Comparison of ENCODE assay signal across 1 cellular context in genomic region chr16:88322500-88322970, GRCh38.
A peak's percentile ranks its signal among the peaks of the same experiment; 100 is the strongest.
TF ChIP-seq lines count a peak whose summit lies in the region.

No MANE protein-coding gene starts in this region.

TF ChIP-seq in K562, 482 proteins besides CTCF, POLR2A, EP300 and RAD21 (continued from another document):
- TF ChIP-seq ZBTB33 (CRISPR knock-in tag; IDR thresholded peaks at IDR 0.05), result peak; percentile 70; the same call in 1 of the 2 replicates
- no peak for TF ChIP-seq ARID2 (IDR thresholded peaks at IDR 0.05)
TF ChIP-seq in K562: peak in this region for 1.
